21 cellular contexts compared by ENCODE assay signal in the genomic region with DNA sequence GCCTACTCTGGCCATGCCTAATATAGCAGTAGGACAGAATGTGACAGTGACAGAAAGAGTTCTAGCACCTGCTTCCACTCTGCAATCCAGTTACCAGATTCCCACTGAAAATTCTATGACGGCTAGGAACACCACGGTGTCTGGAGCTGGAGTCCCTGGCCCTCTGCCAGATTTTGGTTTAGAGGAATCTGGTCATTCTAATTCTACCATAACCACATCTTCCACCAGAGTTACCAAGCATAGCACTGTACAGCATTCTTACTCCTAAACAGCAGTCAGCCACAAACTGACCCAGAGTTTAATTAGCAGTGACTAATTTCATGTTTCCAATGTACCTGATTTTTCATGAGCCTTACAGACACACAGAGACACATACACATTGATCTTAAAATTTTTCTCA. TPM values are rescaled to one million over a fixed set of nuclear protein-coding genes. Genes with fewer than 3 reads are reported as not detected.
DNase-seq lines count a peak whose midpoint lies in the region; ATAC-seq, FAIRE-seq and TF ChIP-seq lines count a peak whose summit lies in the region.
"Had no signal": no experiment of that assay in that cellular context is flagged by ENCODE, and none has a peak within 500 bp of the region (broad histone marks: within the 10 kb centered on the region; RNA-seq: fewer than 3 reads in every experiment).

No MANE protein-coding gene starts in this region.

- in situ Hi-C loops in K562 (cut with MboI) = no loop called here

- H3K27me3 Mint-ChIP-seq in stimulated activated memory B cell treated with anti-CD40 and anti-IgM and Interleukin-4, amounts not matched to agents 10 μg/mL and 1 μg/mL and 100 μg/mL, for 72 hours = no peaks in the 10 kb centered on the region
- no peaks in the 10 kb centered on the region for H3K27me3 Mint-ChIP-seq in HFFc6 (ENCODE audit: insufficient read depth)

- no peak overlapping the region for H3K27ac Mint-ChIP-seq in stimulated activated memory B cell treated with anti-CD40 and anti-IgM and Interleukin-4, amounts not matched to agents 10 μg/mL and 1 μg/mL and 100 μg/mL, for 72 hours
- no peak overlapping the region for H3K27ac Mint-ChIP-seq in HFFc6
- H3K27ac Mint-ChIP-seq: CD8-positive, alpha-beta T cell had no signal

- 97% methylated on average over 2 of the region's 2 CpGs for WGBS in K562 (ENCODE audit: insufficient coverage, low coverage, missing lambda C conversion rate)
- 72 to 83% methylated on average over 2 of the region's 2 CpGs for WGBS in esophagus squamous epithelium, 2 donors

- TF ChIP-seq POLR2A in K562 (conservative IDR thresholded peaks at IDR 0.05) = no peak
- TF ChIP-seq POLR2A in esophagus squamous epithelium (IDR thresholded peaks at IDR 0.05) = no peak

- no peak for TF ChIP-seq EP300 in K562 (IDR thresholded peaks at IDR 0.05; ENCODE audit: low read length)

- POLR2A ChIA-PET in K562 (lab: Yijun Ruan, JAX) = interaction anchor here (0.6 to 1.0 kb wide), 3 partner anchors 9 to 17 kb away, joined by 3 read pairs; no protein-coding TSS in a partner anchor

- H3K36me3 Mint-ChIP-seq in stimulated activated memory B cell treated with anti-CD40 and anti-IgM and Interleukin-4, amounts not matched to agents 10 μg/mL and 1 μg/mL and 100 μg/mL, for 72 hours = no peaks in the 10 kb centered on the region
- no peaks in the 10 kb centered on the region for H3K36me3 Mint-ChIP-seq in HFFc6 (ENCODE audit: low read depth)
- H3K36me3 Mint-ChIP-seq: CD8-positive, alpha-beta T cell had no signal

- no peak for ATAC-seq in K562
- peak; percentile 41 for ATAC-seq in stimulated activated memory B cell treated with anti-CD40 and anti-IgM and Interleukin-4, amounts not matched to agents 10 μg/mL and 1 μg/mL and 100 μg/mL, for 72 hours
- ATAC-seq: CD8-positive, alpha-beta T cell had no signal

- TF ChIP-seq RAD21 in K562 (CRISPR knock-in tag; conservative IDR thresholded peaks at IDR 0.05 in 1 of 2, IDR thresholded peaks at IDR 0.05 in 1 of 2) = no peak

- H3K4me2 ChIP-seq in K562 (ENCODE audit: insufficient read depth, low read length) = no peak overlapping the region
- H3K4me2 ChIP-seq: BLaER1 had no signal

- BruUV-seq in K562 (replicated peaks; lab: Mats Ljungman, UMichigan) = no TSS peak

- H3K4me1 ChIP-seq in K562 (replicated peaks in 1 of 2; ENCODE audit: control insufficient read depth in 2 of 2, insufficient read depth in 2 of 2, low read length in 2 of 2) = no peaks in the 10 kb centered on the region
- H3K4me1 ChIP-seq in esophagus squamous epithelium = no peaks in the 10 kb centered on the region
- H3K4me1 ChIP-seq: BLaER1, SJSA1 had no signal

- H3K79me2 ChIP-seq in K562 (ENCODE audit: control insufficient read depth, insufficient read depth, low read length) = no peaks in the 10 kb centered on the region

- H3K4me1 Mint-ChIP-seq in stimulated activated memory B cell treated with anti-CD40 and anti-IgM and Interleukin-4, amounts not matched to agents 10 μg/mL and 1 μg/mL and 100 μg/mL, for 72 hours = no peaks in the 10 kb centered on the region
- no peaks in the 10 kb centered on the region for H3K4me1 Mint-ChIP-seq in HFFc6 (ENCODE audit: low read depth)

- TF ChIP-seq CTCF in K562 (IDR thresholded peaks at IDR 0.05 in 2 of 3, conservative IDR thresholded peaks at IDR 0.05 in 1 of 3; ENCODE audit: insufficient read depth in 2 of 3, low read depth in 1 of 3, low read length in 3 of 3) = no peak
- no peak for TF ChIP-seq CTCF in HFFc6 (IDR thresholded peaks at IDR 0.05)
- TF ChIP-seq CTCF in esophagus squamous epithelium (IDR thresholded peaks at IDR 0.05) = no peak

- peak; percentile 55 for FAIRE-seq in RCC 7860 (lab: Jason Lieb, UNC)
- no peak for FAIRE-seq in K562 (lab: Jason Lieb, UNC)
- FAIRE-seq: GM12892, H54 had no signal

- H3K27me3 ChIP-seq in K562 (ENCODE audit: control insufficient read depth in 2 of 2, insufficient read depth in 2 of 2, low read length in 2 of 2) (no peaks in the 10 kb centered on the region), esophagus squamous epithelium (no peaks in the 10 kb centered on the region)
- H3K27me3 ChIP-seq: BLaER1, SJSA1 had no signal

- no peak overlapping the region for H2AFZ ChIP-seq in K562 (ENCODE audit: low read depth, low read length)

- H3K9me1 ChIP-seq in K562 (ENCODE audit: control insufficient read depth, insufficient read depth, low read length) = no peaks in the 10 kb centered on the region

- H3K36me3 ChIP-seq in K562 (ENCODE audit: control insufficient read depth, insufficient read depth, low read length) (peaks cover 41% of the 10 kb centered on the region), esophagus squamous epithelium (peaks cover 0 to 26% (median 0%) of the 10 kb centered on the region in 3 donors)

- CTCF ChIA-PET in K562 (lab: Yijun Ruan, JAX; ENCODE audit: low intra/inter-chr PET ratio) = no interaction called here

- H3K9ac ChIP-seq in K562 (ENCODE audit: insufficient read depth in 1 of 2, low read depth in 2 of 2, low read length in 2 of 2) = no peak overlapping the region
- H3K9ac ChIP-seq: BLaER1 had no signal

- H3K9me3 ChIP-seq in K562 (replicated peaks; ENCODE audit: control insufficient read depth, insufficient read depth, low read depth, low read length) (no peaks in the 10 kb centered on the region), esophagus squamous epithelium (no peaks in the 10 kb centered on the region)
- H3K9me3 ChIP-seq: BLaER1, SJSA1 had no signal

- H3K27ac ChIP-seq in K562 (ENCODE audit: extremely low read depth, low read depth, low read length) = no peak overlapping the region
- no peak overlapping the region for H3K27ac ChIP-seq in esophagus squamous epithelium
- H3K27ac ChIP-seq: 22Rv1, BLaER1, SJSA1 had no signal

- H3K4me3 ChIP-seq in K562 = no peak overlapping the region
- H3K4me3 ChIP-seq in esophagus squamous epithelium = no peak overlapping the region
- H3K4me3 ChIP-seq: BLaER1, SJSA1 had no signal

- H4K20me1 ChIP-seq in K562 (replicated peaks; ENCODE audit: control insufficient read depth, insufficient read depth, low read length) = no peaks in the 10 kb centered on the region
- H4K20me1 ChIP-seq: BLaER1 had no signal

- H3K9me3 Mint-ChIP-seq in stimulated activated memory B cell treated with anti-CD40 and anti-IgM and Interleukin-4, amounts not matched to agents 10 μg/mL and 1 μg/mL and 100 μg/mL, for 72 hours = no peaks in the 10 kb centered on the region
- H3K9me3 Mint-ChIP-seq in HFFc6 = peaks cover 10% of the 10 kb centered on the region
- H3K9me3 Mint-ChIP-seq: CD8-positive, alpha-beta T cell had no signal

- no peak overlapping the region for H3K4me3 Mint-ChIP-seq in stimulated activated memory B cell treated with anti-CD40 and anti-IgM and Interleukin-4, amounts not matched to agents 10 μg/mL and 1 μg/mL and 100 μg/mL, for 72 hours
- H3K4me3 Mint-ChIP-seq in HFFc6 = no peak overlapping the region
- H3K4me3 Mint-ChIP-seq: CD8-positive, alpha-beta T cell had no signal

- intact Hi-C loops in K562 (cut with micrococcal nuclease) (no loop called here), esophagus squamous epithelium (cut with DNase I) (no loop called here)

- DNase-seq in DMS79 treated with DMSO at 0.1 percent for 48 hours (lab: John Stamatoyannopoulos, UW) (peak; percentile 1), DMS79 (lab: John Stamatoyannopoulos, UW) (no peak), RCC 7860 (ENCODE audit: low spot score) (peak; percentile 35), K562 (ENCODE audit: extremely low read depth in 1 of 4, low spot score in 3 of 4) (no peak), HFFc6 (no peak), esophagus squamous epithelium (lab: John Stamatoyannopoulos, UW) (no peak)
- DNase-seq in stimulated activated naive CD4-positive, alpha-beta T cell treated with Interleukin-2 at 50 U/mL for 16 hours (lab: John Stamatoyannopoulos, UW) = no peak
- DNase-seq: CD8-positive, alpha-beta T cell; DND-41; GF-D8; Karpas-422; MM.1S; NCI-H1105; NCI-H2171; NCI-H446 had no signal

RNA-seq across cellular contexts. Expression of gene TTR, which starts 45.2 kb away (rescaled TPM):
- total RNA-seq in K562 (2011; cell fraction: chromatin; rRNA removed; ENCODE audit: low replicate concordance) = not detected in 2 replicates
- not detected in 2 replicates for total RNA-seq in K562 (2011; cell fraction: nucleolus; rRNA removed)
- total RNA-seq in K562 (2011; cell fraction: nucleoplasm; rRNA removed) = not detected in 2 replicates
- total RNA-seq in K562 (2014; rRNA removed) (not detected in 2 replicates), K562 (2014; rRNA removed; fragmentation: Illumina TruSeq; extraction: Trizol) (not detected in 2 replicates), K562 (2015; rRNA removed; fragmentation: Illumina TruSeq; extraction: Trizol) (not detected in 2 replicates), K562 (2021) (0.53 and 0.92 TPM in 2 replicates), esophagus squamous epithelium (not detected)
- polyA plus RNA-seq in K562 (2011; rRNA removed) (not detected in 2 replicates), K562 (2014; fragmentation: Illumina TruSeq; extraction: Trizol) (not detected in 2 replicates), K562 (2014; fragmentation: Nextera tagmentation; extraction: Ambion mirVana) (not detected), K562 (2014; rRNA removed) (0.17 TPM in 1 of 2 replicates, not detected in the other)
- not detected in 2 replicates for polyA plus RNA-seq in K562 (2011; cell fraction: cytosol; rRNA removed)
- polyA plus RNA-seq in K562 (2011; cell fraction: nucleus; rRNA removed) = not detected in 2 replicates
- not detected in 2 replicates for polyA plus RNA-seq in K562 (2012)
- not detected in 2 replicates for polyA minus RNA-seq in K562 (2011; rRNA and poly(A)+ RNA removed)
- polyA minus RNA-seq in K562 (2011; cell fraction: cytosol; rRNA and poly(A)+ RNA removed) = not detected in 2 replicates
- not detected in 2 replicates for polyA minus RNA-seq in K562 (2011; cell fraction: nucleus; rRNA and poly(A)+ RNA removed)
- not detected for total RNA-seq in HFFc6 (2021; fragmentation: NEBNext Ultra II Directional; extraction: Animal tissue kit (Norgen Biotek cat#: 25700))
- total RNA-seq: CD8-positive, alpha-beta T cell; SJSA1 had no signal

RNA-seq across cellular contexts. Expression of gene DSG2, which starts 48.5 kb away (rescaled TPM):
- total RNA-seq in K562 (2011; cell fraction: chromatin; rRNA removed; ENCODE audit: low replicate concordance) = 29.6 and 74.2 TPM in 2 replicates
- total RNA-seq in K562 (2011; cell fraction: nucleolus; rRNA removed) = 42.2 and 54.3 TPM in 2 replicates
- total RNA-seq in K562 (2011; cell fraction: nucleoplasm; rRNA removed) = 74.9 and 105 TPM in 2 replicates
- total RNA-seq in K562 (2014; rRNA removed) (22.2 and 26.5 TPM in 2 replicates), K562 (2014; rRNA removed; fragmentation: Illumina TruSeq; extraction: Trizol) (50.1 and 53.9 TPM in 2 replicates), K562 (2015; rRNA removed; fragmentation: Illumina TruSeq; extraction: Trizol) (39.2 and 43.0 TPM in 2 replicates), K562 (2021) (41.3 and 43.0 TPM in 2 replicates), esophagus squamous epithelium (10 to 100 TPM in 1 of 4 donors, 1 to 10 TPM in 3; 7.3 to 18.8 (median 9.7) TPM)
- polyA plus RNA-seq in K562 (2011; rRNA removed) (67.9 and 68.6 TPM in 2 replicates), K562 (2014; fragmentation: Illumina TruSeq; extraction: Trizol) (57.9 and 65.7 TPM in 2 replicates), K562 (2014; fragmentation: Nextera tagmentation; extraction: Ambion mirVana) (10 to 100 TPM; 16.9 to 22.6 TPM), K562 (2014; rRNA removed) (34.1 and 40.8 TPM in 2 replicates)
- polyA plus RNA-seq in K562 (2011; cell fraction: cytosol; rRNA removed) = 24.1 and 46.3 TPM in 2 replicates
- polyA plus RNA-seq in K562 (2011; cell fraction: nucleus; rRNA removed) = 8.7 and 14.5 TPM in 2 replicates
- polyA plus RNA-seq in K562 (2012) = 38.2 and 52.0 TPM in 2 replicates
- 77.8 and 96.7 TPM in 2 replicates for polyA minus RNA-seq in K562 (2011; rRNA and poly(A)+ RNA removed)
- polyA minus RNA-seq in K562 (2011; cell fraction: cytosol; rRNA and poly(A)+ RNA removed) = 33.7 and 40.5 TPM in 2 replicates
- 6.6 and 18.2 TPM in 2 replicates for polyA minus RNA-seq in K562 (2011; cell fraction: nucleus; rRNA and poly(A)+ RNA removed)
- total RNA-seq in HFFc6 (2021; fragmentation: NEBNext Ultra II Directional; extraction: Animal tissue kit (Norgen Biotek cat#: 25700)) = not detected
- total RNA-seq: CD8-positive, alpha-beta T cell had no signal

Comparison
In these comparisons a context has a peak if more than half of its experiments do, and no peak if none do; other contexts are left out.
1. DNase-seq: peak in DMS79 treated with DMSO at 0.1 percent for 48 hours (single experiment) and RCC 7860 (single experiment); none in DMS79 (single experiment), K562 (0 of 4), HFFc6 (single experiment), esophagus squamous epithelium (single experiment) and stimulated activated naive CD4-positive, alpha-beta T cell treated with Interleukin-2 at 50 U/mL for 16 hours (single experiment).
2. RNA of gene DSG2, which starts 48.5 kb away (total RNA-seq): 22.2 to 105 TPM in K562 and 7.3 to 18.8 TPM in esophagus squamous epithelium; not detected in HFFc6; every median in the first group is over 4 times any median in the second.